15 cellular contexts compared by ENCODE assay signal in the genomic region with DNA sequence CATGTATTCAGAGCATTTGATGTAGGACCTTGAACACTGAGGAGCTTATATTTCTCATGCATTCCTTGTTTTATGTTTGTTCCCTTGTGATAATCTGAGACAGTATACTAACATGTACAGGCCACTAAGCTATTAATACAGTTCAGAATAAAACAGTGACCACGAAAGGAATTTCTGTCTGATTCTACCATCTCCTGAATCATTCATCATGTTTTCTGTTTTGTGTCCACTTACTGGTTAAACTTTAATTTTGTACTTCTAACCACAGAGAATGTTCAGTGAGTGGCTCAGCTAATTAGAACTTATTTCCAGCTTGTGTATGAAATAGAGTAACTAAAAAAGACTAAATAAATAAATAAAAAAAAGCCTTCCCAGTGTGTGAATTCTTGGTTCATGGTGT.
DNase-seq lines count a peak whose midpoint lies in the region; ATAC-seq and TF ChIP-seq lines count a peak whose summit lies in the region.
"Had no signal": no experiment of that assay in that cellular context is flagged by ENCODE, and none has a peak within 500 bp of the region (broad histone marks: within the 10 kb centered on the region; RNA-seq: fewer than 3 reads in every experiment).

No MANE protein-coding gene starts in this region.

- no peak overlapping the region for H3K27ac Mint-ChIP-seq in natural killer cell treated with Interleukin-12 subunit alpha and Interleukin-12 subunit beta and Interleukin-15 and Interleukin-18, amount 100 ng/mL, for 72 hours
- H3K27ac Mint-ChIP-seq: B cell; CD4-positive, alpha-beta memory T cell; GM23338; H9 had no signal

- H3K9ac ChIP-seq in smooth muscle cell (ENCODE audit: low read depth): no peak overlapping the region

- no peak for ATAC-seq in natural killer cell treated with Interleukin-12 subunit alpha and Interleukin-12 subunit beta and Interleukin-15 and Interleukin-18, amount 100 ng/mL, for 72 hours
- no peak for ATAC-seq in Right ventricle myocardium inferior
- ATAC-seq: GM23338, HepG2 had no signal

- 56% methylated on average over 1 of the region's 1 CpG for WGBS in smooth muscle cell (ENCODE audit: low lambda C conversion rate)

- no peaks in the 10 kb centered on the region for H3F3A ChIP-seq in smooth muscle cell (ENCODE audit: low read depth)

- H4K20me1 ChIP-seq in smooth muscle cell (ENCODE audit: low read depth): no peaks in the 10 kb centered on the region

- H3K4me1 ChIP-seq in smooth muscle cell (ENCODE audit: low read depth): no peaks in the 10 kb centered on the region

- H3K36me3 ChIP-seq in smooth muscle cell (ENCODE audit: low read depth): no peaks in the 10 kb centered on the region

- no peaks in the 10 kb centered on the region for H3K36me3 Mint-ChIP-seq in natural killer cell treated with Interleukin-12 subunit alpha and Interleukin-12 subunit beta and Interleukin-15 and Interleukin-18, amount 100 ng/mL, for 72 hours
- H3K36me3 Mint-ChIP-seq: CD4-positive, alpha-beta memory T cell had no signal

- no peak for TF ChIP-seq CTCF in smooth muscle cell (IDR thresholded peaks at IDR 0.05; ENCODE audit: borderline replicate concordance, insufficient read depth, poor library complexity, severe bottlenecking)

- no peak overlapping the region for H3K4me3 ChIP-seq in smooth muscle cell
- H3K4me3 ChIP-seq: GM23338 had no signal

- no peak overlapping the region for H3K4me3 Mint-ChIP-seq in natural killer cell treated with Interleukin-12 subunit alpha and Interleukin-12 subunit beta and Interleukin-15 and Interleukin-18, amount 100 ng/mL, for 72 hours
- H3K4me3 Mint-ChIP-seq: B cell; CD4-positive, alpha-beta memory T cell; GM23338; H9 had no signal

- in situ Hi-C loops in Caki2 (cut with HindIII; ENCODE audit: low pct_unique_long_range_greater_than_20kb, low sequenced_read_pairs): no loop called here

- H3K27me3 Mint-ChIP-seq in natural killer cell treated with Interleukin-12 subunit alpha and Interleukin-12 subunit beta and Interleukin-15 and Interleukin-18, amount 100 ng/mL, for 72 hours: no peaks in the 10 kb centered on the region
- H3K27me3 Mint-ChIP-seq: B cell; CD4-positive, alpha-beta memory T cell had no signal

- no peaks in the 10 kb centered on the region for H3K9me3 ChIP-seq in smooth muscle cell (replicated peaks; ENCODE audit: low read depth)

- no peak overlapping the region for H2AFZ ChIP-seq in smooth muscle cell (ENCODE audit: low read depth)
- H2AFZ ChIP-seq: GM23338 had no signal

- no peaks in the 10 kb centered on the region for H3K27me3 ChIP-seq in smooth muscle cell (ENCODE audit: low read depth)

- peaks cover 10% of the 10 kb centered on the region for H3K9me3 Mint-ChIP-seq in natural killer cell treated with Interleukin-12 subunit alpha and Interleukin-12 subunit beta and Interleukin-15 and Interleukin-18, amount 100 ng/mL, for 72 hours
- H3K9me3 Mint-ChIP-seq: GM23338, H9 had no signal

- intact Hi-C loops in Right ventricle myocardium inferior (cut with DNase I): no loop called here

- peak overlapping the region; percentile 30 for H3K27ac ChIP-seq in smooth muscle cell (ENCODE audit: low read depth)

- peak; percentile 39 for DNase-seq in Caki2 (ENCODE audit: low read depth)
- DNase-seq in astrocyte of the hippocampus (ENCODE audit: low read depth, low spot score): peak; percentile 56
- peak; percentile 77 for DNase-seq in kidney glomerular epithelial cell (lab: John Stamatoyannopoulos, UW)
- no peak for DNase-seq in smooth muscle cell (lab: John Stamatoyannopoulos, UW; ENCODE audit: unreplicated experiment)
- DNase-seq in natural killer cell treated with Interleukin-12 subunit alpha and Interleukin-12 subunit beta and Interleukin-15 and Interleukin-18, amount 100 ng/mL, for 72 hours (ENCODE audit: low spot score): no peak
- no peak for DNase-seq in 8988T
- no peak for DNase-seq in Right ventricle myocardium inferior (ENCODE audit: missing footprints)
- DNase-seq: C1 segment of cervical spinal cord; CD4-positive, alpha-beta memory T cell; DND-41; GDM1; H9 had no signal

- H3K4me1 Mint-ChIP-seq in natural killer cell treated with Interleukin-12 subunit alpha and Interleukin-12 subunit beta and Interleukin-15 and Interleukin-18, amount 100 ng/mL, for 72 hours (ENCODE audit: low read depth in 2 of 2): no peaks in the 10 kb centered on the region
- H3K4me1 Mint-ChIP-seq: B cell; CD4-positive, alpha-beta memory T cell had no signal

- peak overlapping the region; percentile 41 for H3K4me2 ChIP-seq in smooth muscle cell
- H3K4me2 ChIP-seq: GM23338 had no signal

- H3K79me2 ChIP-seq in smooth muscle cell (ENCODE audit: low read depth): no peaks in the 10 kb centered on the region

Comparison
In these comparisons a context has a peak if more than half of its experiments do, and no peak if none do; other contexts are left out.
1. DNase-seq: peak in Caki2 (single experiment), astrocyte of the hippocampus (single experiment) and kidney glomerular epithelial cell (single experiment); none in smooth muscle cell (single experiment), natural killer cell treated with Interleukin-12 subunit alpha and Interleukin-12 subunit beta and Interleukin-15 and Interleukin-18, amount 100 ng/mL, for 72 hours (single experiment), 8988T (single experiment) and Right ventricle myocardium inferior (single experiment).